Comparison of ENCODE assay signal across 8 cellular contexts in the genomic region with DNA sequence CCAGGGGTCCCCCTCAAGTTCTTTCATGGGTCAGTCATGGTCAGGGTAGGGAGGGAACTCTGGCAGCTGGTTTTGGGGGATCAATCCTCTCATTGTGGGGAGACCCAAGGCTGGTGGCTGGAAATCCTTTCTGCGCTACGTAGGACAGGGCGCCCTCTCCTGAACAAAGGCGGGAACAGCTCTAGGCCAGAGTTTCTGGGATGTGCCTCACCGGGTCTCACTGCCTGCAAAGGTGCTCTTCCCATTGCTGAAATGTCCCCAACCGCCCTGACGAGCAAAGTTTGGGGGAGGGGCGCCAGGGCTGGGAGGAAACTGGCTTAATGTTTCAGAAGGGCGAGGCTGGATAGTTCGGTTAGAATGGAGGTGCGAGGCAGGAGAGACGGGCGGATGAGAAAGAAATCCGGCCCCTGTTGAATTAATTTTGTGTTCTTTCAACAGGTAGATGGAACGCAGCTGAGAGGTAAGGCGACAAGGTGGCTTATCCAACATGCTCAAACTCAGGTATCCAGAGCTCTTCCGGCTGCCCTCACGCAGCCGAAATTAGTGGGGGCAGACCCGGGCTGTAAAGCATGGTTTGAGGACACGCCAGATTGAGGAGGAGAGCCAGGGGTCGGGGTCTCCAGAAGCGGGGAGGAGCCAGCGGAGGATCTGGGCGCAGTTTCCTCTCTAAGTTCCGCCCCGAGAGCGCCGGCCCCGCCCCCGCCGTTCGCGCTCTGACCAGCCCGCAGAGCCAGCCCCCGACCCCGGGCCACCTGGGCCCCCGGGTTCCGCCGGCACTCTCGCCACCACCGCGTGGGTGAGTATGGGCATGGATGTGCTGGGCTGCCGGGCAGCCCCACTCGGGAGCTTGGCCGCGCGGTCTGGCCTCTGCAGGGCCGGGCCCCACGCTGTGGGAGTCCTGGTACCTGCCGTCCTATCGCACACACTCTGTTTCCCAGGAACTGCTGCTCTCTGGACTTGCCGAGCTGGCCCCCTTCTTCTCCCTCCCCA. TPM values are rescaled to one million over a fixed set of nuclear protein-coding genes. Genes with fewer than 3 reads are reported as not detected.
DNase-seq lines count a peak whose midpoint lies in the region; ATAC-seq and TF ChIP-seq lines count a peak whose summit lies in the region.

Gene PGAP2, plus strand, starts transcription at position 705 of the 990 bp plus-strand sequence. CDS start 2,700 bp downstream, outside the sequence.

- H3K4me1 ChIP-seq in effector memory CD4-positive, alpha-beta T cell (ENCODE audit: control insufficient read depth, insufficient read depth, low read length, poor library complexity, severe bottlenecking), result peaks cover 10% of the 10 kb centered on the region
- peaks cover 0 to 2% of the 10 kb centered on the region in 2 donors for H3K4me1 ChIP-seq in lung (ENCODE audit: control insufficient read depth in 2 of 2, insufficient read depth in 2 of 2, low read length in 2 of 2)

- H3K27me3 ChIP-seq in effector memory CD4-positive, alpha-beta T cell (replicated peaks; ENCODE audit: control insufficient read depth, insufficient read depth, low read length, poor library complexity, severe bottlenecking), result no peaks in the 10 kb centered on the region
- H3K27me3 ChIP-seq in lung (ENCODE audit: control insufficient read depth, insufficient read depth), result no peaks in the 10 kb centered on the region

- H3K4me3 ChIP-seq in effector memory CD4-positive, alpha-beta T cell (ENCODE audit: insufficient read depth, low read depth, low read length, poor library complexity, severe bottlenecking), result peak within 1 kb of the TSS; percentile 84
- H3K4me3 ChIP-seq in lung, result peak within 1 kb of the TSS; percentile 67

- H3K27ac ChIP-seq in 22Rv1 (peak within 1 kb of the TSS; percentile 77), lung (ENCODE audit: low read depth in 1 of 2, low read length in 1 of 2) (peak within 1 kb of the TSS; percentile 2 to 82)
- H3K27ac ChIP-seq in effector memory CD4-positive, alpha-beta T cell (ENCODE audit: insufficient read depth, low read length, poor library complexity, severe bottlenecking), result peak within 1 kb of the TSS; percentile 65

- no peaks in the 10 kb centered on the region for H3K36me3 ChIP-seq in effector memory CD4-positive, alpha-beta T cell (ENCODE audit: control insufficient read depth, insufficient read depth, low read length)
- H3K36me3 ChIP-seq in lung (ENCODE audit: control insufficient read depth in 2 of 2, insufficient read depth in 2 of 2, low read length in 2 of 2), result no peaks in the 10 kb centered on the region

- ATAC-seq in HG03045 (IDR thresholded peaks at IDR 0.05; ENCODE audit: unreplicated experiment) (peak; percentile 64), lung (ENCODE audit: insufficient read depth, low FRiP score) (peak; percentile 77)

- WGBS in lung, 2 donors, result 1 to 2% methylated on average over 48 to 53 of the region's 53 CpGs

- TF ChIP-seq CTCF in 22Rv1 (IDR thresholded peaks at IDR 0.05) (peak; percentile 84), GM13976 (IDR thresholded peaks at IDR 0.05; ENCODE audit: borderline replicate concordance, control extremely low read depth, extremely low read depth, insufficient read depth, missing control alignments) (peak; percentile 65), lung (IDR thresholded peaks at IDR 0.05; ENCODE audit: control extremely low read depth, extremely low read depth) (peak; percentile 57)

- DNase-seq in GM13976 (ENCODE audit: low spot score) (peak; percentile 85), NCI-H510A treated with DMSO at 0.1 percent for 48 hours (lab: John Stamatoyannopoulos, UW) (peak; percentile 77), lung (ENCODE audit: low spot score) (peak; percentile 59)
- DNase-seq in activated CD4-positive, alpha-beta T cell treated with anti-CD3 and anti-CD28 coated beads, Interleukin-2, amount 50 U/mL, for 1 hour, result peak; percentile 52
- DNase-seq in effector memory CD4-positive, alpha-beta T cell, result peak; percentile 22 to 49 (median 39)
- DNase-seq in stimulated activated CD8-positive, alpha-beta memory T cell treated with anti-CD3 and anti-CD28 coated beads, Interleukin-12 subunit alpha, Interleukin-12 subunit beta, amount 100 ng/mL, for 4 hours (ENCODE audit: low read depth), result peak; percentile 31

- H3K9me3 ChIP-seq in effector memory CD4-positive, alpha-beta T cell (ENCODE audit: control insufficient read depth, low read length), result no peaks in the 10 kb centered on the region
- H3K9me3 ChIP-seq in lung (ENCODE audit: control insufficient read depth in 2 of 2, insufficient read depth in 1 of 2, low read length in 1 of 2), result no peaks in the 10 kb centered on the region

- in situ Hi-C loops in GM13976 (cut with MboI; ENCODE audit: low sequenced_read_pairs, unreplicated experiment), result no loop called here

RNA-seq across cellular contexts. Expression of gene PGAP2, which starts in this region (rescaled TPM):
- total RNA-seq in lung, result 10 to 100 TPM; 22.4 to 23.6 TPM
- 10 to 100 TPM; 17.5 to 19.4 TPM for polyA plus RNA-seq in lung

Comparison
In these comparisons a context has a peak if more than half of its experiments do, and no peak if none do; other contexts are left out.
1. Peak in every context shown above with its lines: DNase-seq, ATAC-seq, H3K4me3 ChIP-seq and H3K27ac ChIP-seq.
2. DNase-seq: peak in every context shown above with its lines; median percentile 85 in GM13976; 77 in NCI-H510A treated with DMSO at 0.1 percent for 48 hours; 59 in lung; 52 in activated CD4-positive, alpha-beta T cell treated with anti-CD3 and anti-CD28 coated beads, Interleukin-2, amount 50 U/mL, for 1 hour; 39 in effector memory CD4-positive, alpha-beta T cell; 31 in stimulated activated CD8-positive, alpha-beta memory T cell treated with anti-CD3 and anti-CD28 coated beads, Interleukin-12 subunit alpha, Interleukin-12 subunit beta, amount 100 ng/mL, for 4 hours.